22 cellular contexts compared by ENCODE assay signal in the genomic region with DNA sequence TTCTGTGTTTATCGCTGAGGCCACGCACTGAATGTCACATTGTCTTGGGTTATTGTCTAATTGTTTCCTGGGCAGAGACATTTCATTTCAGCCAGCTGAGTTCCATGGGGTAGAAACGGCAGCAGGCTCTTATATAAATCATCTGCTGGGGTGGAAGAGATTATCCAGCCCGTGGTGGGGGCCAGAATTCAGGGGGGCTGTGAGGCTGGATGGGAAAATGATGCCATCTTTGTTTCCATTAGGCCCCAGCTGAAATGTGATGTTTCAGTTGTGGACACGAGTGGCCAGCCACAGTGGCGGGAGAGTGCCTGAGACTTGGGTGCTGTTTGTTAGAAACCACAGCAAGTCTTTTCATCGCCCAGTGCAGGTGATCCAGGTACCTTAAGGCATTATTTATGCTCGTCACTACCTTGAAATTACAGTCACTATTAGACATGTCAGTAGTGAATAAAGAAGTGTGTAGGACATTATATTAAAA.
DNase-seq lines count a peak whose midpoint lies in the region; ATAC-seq, FAIRE-seq and TF ChIP-seq lines count a peak whose summit lies in the region.
"Had no signal": no experiment of that assay in that cellular context is flagged by ENCODE, and none has a peak within 500 bp of the region (broad histone marks: within the 10 kb centered on the region; RNA-seq: fewer than 3 reads in every experiment).

No MANE protein-coding gene starts in this region.

- peak overlapping the region; percentile 2 for H3K4me3 Mint-ChIP-seq in activated T-cell treated with anti-CD3 and anti-CD28 coated beads, Interleukin-2, amount 50 U/mL, for 24 hours
- H3K4me3 Mint-ChIP-seq in activated T-cell treated with anti-CD3 and anti-CD28 coated beads, Interleukin-2, amount 50 U/mL, for 4 hours = no peak overlapping the region
- peak overlapping the region; percentile 48 for H3K4me3 Mint-ChIP-seq in activated naive CD8-positive, alpha-beta T cell treated with anti-CD3 and anti-CD28 coated beads, Interleukin-2, amount 50 U/mL, for 24 hours
- H3K4me3 Mint-ChIP-seq: effector memory CD8-positive, alpha-beta T cell had no signal

- H3K4me1 Mint-ChIP-seq in activated T-cell treated with anti-CD3 and anti-CD28 coated beads, Interleukin-2, amount 50 U/mL, for 24 hours (ENCODE audit: low read depth) = peaks cover 42% of the 10 kb centered on the region
- peaks cover 60% of the 10 kb centered on the region for H3K4me1 Mint-ChIP-seq in activated T-cell treated with anti-CD3 and anti-CD28 coated beads, Interleukin-2, amount 50 U/mL, for 4 hours (ENCODE audit: low read depth)
- H3K4me1 Mint-ChIP-seq in activated naive CD8-positive, alpha-beta T cell treated with anti-CD3 and anti-CD28 coated beads, Interleukin-2, amount 50 U/mL, for 24 hours = peaks cover 44% of the 10 kb centered on the region

- no peak for ATAC-seq in activated T-cell treated with anti-CD3 and anti-CD28 coated beads, Interleukin-2, amount 50 U/mL, for 4 hours
- no peak for ATAC-seq in activated naive CD8-positive, alpha-beta T cell treated with anti-CD3 and anti-CD28 coated beads, Interleukin-2, amount 50 U/mL, for 24 hours
- ATAC-seq in HG03520 (IDR thresholded peaks at IDR 0.05; ENCODE audit: unreplicated experiment) = no peak
- ATAC-seq: effector memory CD8-positive, alpha-beta T cell had no signal

- no peaks in the 10 kb centered on the region for H3K4me1 ChIP-seq in suprapubic skin
- H3K4me1 ChIP-seq: left ventricle myocardium inferior had no signal

- peak; percentile 38 for FAIRE-seq in GM12891 (lab: Jason Lieb, UNC)

- TF ChIP-seq EP300 in suprapubic skin (IDR thresholded peaks at IDR 0.05) = no peak

- H3K9me3 ChIP-seq in suprapubic skin = no peaks in the 10 kb centered on the region
- H3K9me3 ChIP-seq: left ventricle myocardium inferior, MG63, SJSA1 had no signal

- peaks cover 4% of the 10 kb centered on the region for H3K36me3 Mint-ChIP-seq in activated T-cell treated with anti-CD3 and anti-CD28 coated beads, Interleukin-2, amount 50 U/mL, for 24 hours (ENCODE audit: low read depth)
- H3K36me3 Mint-ChIP-seq in activated T-cell treated with anti-CD3 and anti-CD28 coated beads, Interleukin-2, amount 50 U/mL, for 4 hours (ENCODE audit: insufficient read depth) = no peaks in the 10 kb centered on the region
- peaks cover 10% of the 10 kb centered on the region for H3K36me3 Mint-ChIP-seq in activated naive CD8-positive, alpha-beta T cell treated with anti-CD3 and anti-CD28 coated beads, Interleukin-2, amount 50 U/mL, for 24 hours (ENCODE audit: low read depth)

- no peak for DNase-seq in activated T-cell treated with anti-CD3 and anti-CD28 coated beads, Interleukin-2, amount 50 U/mL, for 24 hours
- DNase-seq in activated T-cell treated with anti-CD3 and anti-CD28 coated beads, Interleukin-2, amount 50 U/mL, for 4 hours = no peak
- DNase-seq in GM12891 (ENCODE audit: insufficient read length, low spot score) (no peak), suprapubic skin (ENCODE audit: low spot score in 2 of 2) (peak; percentile 15 to 44), HCEC 1CT (no peak)
- DNase-seq in activated naive CD8-positive, alpha-beta T cell treated with anti-CD3 and anti-CD28 coated beads, Interleukin-2, amount 50 U/mL, for 24 hours = no peak
- DNase-seq: activated naive CD4-positive, alpha-beta T cell treated with anti-CD3 and anti-CD28 coated beads, Interleukin-2, amount 50 U/mL, for 16 hours; aorta; effector memory CD8-positive, alpha-beta T cell; erythroblast; islet precursor cell; KG1; left ventricle myocardium inferior; mesendoderm; MG63; NCI-H1105 treated with DMSO at 0.1 percent for 48 hours; NCI-H2029 treated with DMSO at 0.1 percent for 48 hours; NCI-H774; nucleus accumbens had no signal

- H3K27me3 Mint-ChIP-seq in activated T-cell treated with anti-CD3 and anti-CD28 coated beads, Interleukin-2, amount 50 U/mL, for 24 hours = no peaks in the 10 kb centered on the region
- no peaks in the 10 kb centered on the region for H3K27me3 Mint-ChIP-seq in activated T-cell treated with anti-CD3 and anti-CD28 coated beads, Interleukin-2, amount 50 U/mL, for 4 hours (ENCODE audit: low read depth)
- H3K27me3 Mint-ChIP-seq in activated naive CD8-positive, alpha-beta T cell treated with anti-CD3 and anti-CD28 coated beads, Interleukin-2, amount 50 U/mL, for 24 hours = no peaks in the 10 kb centered on the region
- H3K27me3 Mint-ChIP-seq: effector memory CD8-positive, alpha-beta T cell had no signal

- TF ChIP-seq CTCF in suprapubic skin (IDR thresholded peaks at IDR 0.05) = no peak

- H3K9me3 Mint-ChIP-seq in activated T-cell treated with anti-CD3 and anti-CD28 coated beads, Interleukin-2, amount 50 U/mL, for 24 hours = no peaks in the 10 kb centered on the region
- no peaks in the 10 kb centered on the region for H3K9me3 Mint-ChIP-seq in activated T-cell treated with anti-CD3 and anti-CD28 coated beads, Interleukin-2, amount 50 U/mL, for 4 hours
- H3K9me3 Mint-ChIP-seq in activated naive CD8-positive, alpha-beta T cell treated with anti-CD3 and anti-CD28 coated beads, Interleukin-2, amount 50 U/mL, for 24 hours = peaks cover 3% of the 10 kb centered on the region
- H3K9me3 Mint-ChIP-seq: effector memory CD8-positive, alpha-beta T cell had no signal

- H3K27me3 ChIP-seq in suprapubic skin = peaks cover 3% of the 10 kb centered on the region
- H3K27me3 ChIP-seq: MG63 had no signal

- H3K4me3 ChIP-seq in suprapubic skin = no peak overlapping the region
- H3K4me3 ChIP-seq: coronary artery, left ventricle myocardium inferior, MG63, SJSA1 had no signal

- no peaks in the 10 kb centered on the region for H3K36me3 ChIP-seq in suprapubic skin
- H3K36me3 ChIP-seq: left ventricle myocardium inferior, MG63, SJSA1 had no signal

- no peak overlapping the region for H3K27ac ChIP-seq in suprapubic skin
- H3K27ac ChIP-seq: coronary artery, left ventricle myocardium inferior, SJSA1 had no signal

- WGBS in suprapubic skin = 83% methylated on average over 8 of the region's 8 CpGs

- no peak for TF ChIP-seq POLR2A in GM12891 (IDR thresholded peaks at IDR 0.05; ENCODE audit: low read depth, low read length)
- TF ChIP-seq POLR2A in suprapubic skin (IDR thresholded peaks at IDR 0.05) = no peak

- H3K27ac Mint-ChIP-seq in activated T-cell treated with anti-CD3 and anti-CD28 coated beads, Interleukin-2, amount 50 U/mL, for 24 hours = peak overlapping the region; percentile 42
- H3K27ac Mint-ChIP-seq in activated naive CD8-positive, alpha-beta T cell treated with anti-CD3 and anti-CD28 coated beads, Interleukin-2, amount 50 U/mL, for 24 hours = no peak overlapping the region

TF ChIP-seq in GM12891, 5 proteins besides CTCF, POLR2A, EP300 and RAD21:
- no peak for TF ChIP-seq POLR2AphosphoS5 (IDR thresholded peaks at IDR 0.05; ENCODE audit: low read depth, low read length)

Comparison
In these comparisons a context has a peak if more than half of its experiments do, and no peak if none do; other contexts are left out.
1. DNase-seq: peak in suprapubic skin (2 of 2); none in activated T-cell treated with anti-CD3 and anti-CD28 coated beads, Interleukin-2, amount 50 U/mL, for 24 hours (single experiment), activated T-cell treated with anti-CD3 and anti-CD28 coated beads, Interleukin-2, amount 50 U/mL, for 4 hours (single experiment), GM12891 (single experiment), activated naive CD8-positive, alpha-beta T cell treated with anti-CD3 and anti-CD28 coated beads, Interleukin-2, amount 50 U/mL, for 24 hours (single experiment) and HCEC 1CT (single experiment).